Comparison of ENCODE assay signal across 2 cellular contexts in the genomic region with DNA sequence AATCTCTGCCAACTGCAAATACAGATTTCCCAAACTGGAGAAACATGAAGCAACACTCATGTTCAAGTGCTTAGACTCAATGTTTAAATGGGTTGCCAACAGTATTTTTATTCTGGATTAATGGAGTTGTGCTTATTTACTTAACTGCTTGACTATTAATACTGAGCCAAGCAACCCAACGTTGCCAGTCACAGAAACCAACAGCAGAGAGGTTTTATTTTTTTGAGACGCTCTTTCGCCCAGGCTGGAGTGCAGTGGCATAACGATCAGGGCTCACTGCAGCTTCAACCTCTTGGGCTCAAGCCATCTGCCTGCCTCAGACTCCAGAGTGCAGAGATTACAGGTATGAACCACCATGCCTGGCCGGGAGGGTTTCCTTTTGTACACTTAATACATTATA.
TF ChIP-seq lines count a peak whose summit lies in the region.

No MANE protein-coding gene starts in this region.

TF ChIP-seq in liver, 16 proteins besides CTCF, POLR2A, EP300 and RAD21:
- no peak for TF ChIP-seq GABPA (IDR thresholded peaks at IDR 0.05 in 1 of 2, conservative IDR thresholded peaks at IDR 0.05 in 1 of 2)
- peak in 1 of 2 donors; percentile 69 for TF ChIP-seq RXRA (IDR thresholded peaks at IDR 0.05)
- TF ChIP-seq, protein P1, sequence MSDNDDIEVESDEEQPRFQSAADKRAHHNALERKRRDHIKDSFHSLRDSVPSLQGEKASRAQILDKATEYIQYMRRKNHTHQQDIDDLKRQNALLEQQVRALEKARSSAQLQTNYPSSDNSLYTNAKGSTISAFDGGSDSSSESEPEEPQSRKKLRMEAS (IDR thresholded peaks at IDR 0.05): peak; percentile 23
- TF ChIP-seq YY1 (IDR thresholded peaks at IDR 0.05): peak; percentile 44
- peak; percentile 78 for TF ChIP-seq FOXA2 (IDR thresholded peaks at IDR 0.05)
- TF ChIP-seq HNF4G (IDR thresholded peaks at IDR 0.05): no peak
- no peak for TF ChIP-seq ATF3 (IDR thresholded peaks at IDR 0.05)
- TF ChIP-seq JUND (IDR thresholded peaks at IDR 0.05): peak in 1 of 2 donors; percentile 20
- TF ChIP-seq REST (IDR thresholded peaks at IDR 0.05): no peak
- peak; percentile 8 to 66 for TF ChIP-seq HNF4A (conservative IDR thresholded peaks at IDR 0.05)
- no peak for TF ChIP-seq NR2F2 (IDR thresholded peaks at IDR 0.05)

TF ChIP-seq in HepG2, 621 proteins besides CTCF, POLR2A, EP300 and RAD21:
- TF ChIP-seq ZFX (CRISPR knock-in tag; IDR thresholded peaks at IDR 0.05; ENCODE audit: low read depth) (no peak), ZSCAN5A (CRISPR knock-in tag; IDR thresholded peaks at IDR 0.05; ENCODE audit: borderline replicate concordance) (no peak), ZNF747 (CRISPR knock-in tag; IDR thresholded peaks at IDR 0.05; ENCODE audit: borderline replicate concordance) (no peak), XBP1 (CRISPR knock-in tag; IDR thresholded peaks at IDR 0.05) (no peak), KLF11 (CRISPR knock-in tag; IDR thresholded peaks at IDR 0.05) (no peak), ZBTB1 (CRISPR knock-in tag; IDR thresholded peaks at IDR 0.05; ENCODE audit: borderline replicate concordance) (no peak), AKNA (CRISPR knock-in tag; IDR thresholded peaks at IDR 0.05; ENCODE audit: borderline replicate concordance) (no peak), ZBTB21 (CRISPR knock-in tag; IDR thresholded peaks at IDR 0.05) (no peak)
- TF ChIP-seq, protein P2, sequence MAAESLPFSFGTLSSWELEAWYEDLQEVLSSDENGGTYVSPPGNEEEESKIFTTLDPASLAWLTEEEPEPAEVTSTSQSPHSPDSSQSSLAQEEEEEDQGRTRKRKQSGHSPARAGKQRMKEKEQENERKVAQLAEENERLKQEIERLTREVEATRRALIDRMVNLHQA (CRISPR knock-in tag; IDR thresholded peaks at IDR 0.05): no peak
- TF ChIP-seq, protein P3, sequence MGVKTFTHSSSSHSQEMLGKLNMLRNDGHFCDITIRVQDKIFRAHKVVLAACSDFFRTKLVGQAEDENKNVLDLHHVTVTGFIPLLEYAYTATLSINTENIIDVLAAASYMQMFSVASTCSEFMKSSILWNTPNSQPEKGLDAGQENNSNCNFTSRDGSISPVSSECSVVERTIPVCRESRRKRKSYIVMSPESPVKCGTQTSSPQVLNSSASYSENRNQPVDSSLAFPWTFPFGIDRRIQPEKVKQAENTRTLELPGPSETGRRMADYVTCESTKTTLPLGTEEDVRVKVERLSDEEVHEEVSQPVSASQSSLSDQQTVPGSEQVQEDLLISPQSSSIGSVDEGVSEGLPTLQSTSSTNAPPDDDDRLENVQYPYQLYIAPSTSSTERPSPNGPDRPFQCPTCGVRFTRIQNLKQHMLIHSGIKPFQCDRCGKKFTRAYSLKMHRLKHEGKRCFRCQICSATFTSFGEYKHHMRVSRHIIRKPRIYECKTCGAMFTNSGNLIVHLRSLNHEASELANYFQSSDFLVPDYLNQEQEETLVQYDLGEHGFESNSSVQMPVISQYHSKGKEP (CRISPR knock-in tag; IDR thresholded peaks at IDR 0.05): no peak
